ENCODE assay signal across 18 cellular contexts in the genomic region with DNA sequence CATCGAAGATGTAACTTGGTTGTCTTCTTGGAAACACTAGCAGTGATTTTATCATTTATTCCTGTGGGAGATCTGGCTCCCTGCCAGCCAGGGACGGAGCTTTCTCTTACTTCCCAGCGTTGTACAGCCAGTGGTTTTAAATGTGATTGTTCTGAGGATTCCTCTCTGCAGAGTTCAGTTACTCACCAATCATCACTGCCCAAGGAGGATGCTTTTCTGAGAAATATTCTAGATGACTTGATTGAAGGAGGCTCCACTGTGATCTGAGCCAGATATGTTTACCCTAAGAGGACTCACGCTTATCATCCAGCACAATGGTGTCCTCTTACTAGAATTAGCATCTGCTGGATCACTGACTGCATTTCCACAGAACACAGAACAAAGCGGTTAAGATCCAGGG.
A peak's percentile ranks its signal among the peaks of the same experiment; 100 is the strongest.
DNase-seq lines count a peak whose midpoint lies in the region; TF ChIP-seq lines count a peak whose summit lies in the region.
"Had no signal": no experiment of that assay in that cellular context is flagged by ENCODE, and none has a peak within 500 bp of the region (broad histone marks: within the 10 kb centered on the region; RNA-seq: fewer than 3 reads in every experiment).

No MANE protein-coding gene starts in this region.

- no peaks in the 10 kb centered on the region for H3K36me3 ChIP-seq in colonic mucosa
- H3K36me3 ChIP-seq: MG63, SJSA1 had no signal

- H3K9ac ChIP-seq in colonic mucosa (ENCODE audit: low read depth in 2 of 2, low read length in 2 of 2): no peak overlapping the region

- TF ChIP-seq CTCF in colonic mucosa (IDR thresholded peaks at IDR 0.05): no peak

- peak; percentile 33 to 36 for DNase-seq in NCI-H187 (lab: John Stamatoyannopoulos, UW)
- no peak for DNase-seq in NCI-H187 treated with DMSO at 0.1 percent for 48 hours (lab: John Stamatoyannopoulos, UW)
- peak; percentile 67 for DNase-seq in NCI-H146 treated with DMSO at 0.1 percent for 48 hours (lab: John Stamatoyannopoulos, UW; ENCODE audit: unreplicated experiment)
- peak; percentile 72 for DNase-seq in NCI-H748 (lab: John Stamatoyannopoulos, UW; ENCODE audit: unreplicated experiment)
- DNase-seq in pons (ENCODE audit: low spot score): peak; percentile 35
- DNase-seq in epidermal melanocyte (ENCODE audit: insufficient read length, low spot score): no peak
- no peak for DNase-seq in colonic mucosa
- DNase-seq in SHP77 treated with DMSO at 0.1 percent for 48 hours (lab: John Stamatoyannopoulos, UW): no peak
- DNase-seq: EL, H9, Kasumi-1, MG63, NCI-H1048, NCI-H1436 treated with DMSO at 0.1 percent for 48 hours, NCI-H2107, NCI-H510A had no signal

- H3K4me1 ChIP-seq in colonic mucosa: no peaks in the 10 kb centered on the region
- H3K4me1 ChIP-seq: SJSA1 had no signal

- H3K9me3 ChIP-seq in colonic mucosa: no peaks in the 10 kb centered on the region
- H3K9me3 ChIP-seq: MG63, SJSA1 had no signal

- no peaks in the 10 kb centered on the region for H3K27me3 ChIP-seq in colonic mucosa
- H3K27me3 ChIP-seq: MG63, SJSA1 had no signal

- H3K4me3 ChIP-seq in colonic mucosa: no peak overlapping the region
- H3K4me3 ChIP-seq: GM12878, MG63, SJSA1 had no signal

- H3K27ac ChIP-seq in colonic mucosa: no peak overlapping the region
- H3K27ac ChIP-seq: SJSA1 had no signal

- intact Hi-C loops in colonic mucosa (cut with DNase I): no loop called here

Comparison
In these comparisons a context has a peak if more than half of its experiments do, and no peak if none do; other contexts are left out.
1. DNase-seq: peak in NCI-H187 (2 of 2), NCI-H146 treated with DMSO at 0.1 percent for 48 hours (single experiment), NCI-H748 (single experiment) and pons (single experiment); none in NCI-H187 treated with DMSO at 0.1 percent for 48 hours (single experiment), epidermal melanocyte (single experiment), colonic mucosa (single experiment) and SHP77 treated with DMSO at 0.1 percent for 48 hours (single experiment).